1 cellular context compared by ENCODE assay signal in the genomic region with DNA sequence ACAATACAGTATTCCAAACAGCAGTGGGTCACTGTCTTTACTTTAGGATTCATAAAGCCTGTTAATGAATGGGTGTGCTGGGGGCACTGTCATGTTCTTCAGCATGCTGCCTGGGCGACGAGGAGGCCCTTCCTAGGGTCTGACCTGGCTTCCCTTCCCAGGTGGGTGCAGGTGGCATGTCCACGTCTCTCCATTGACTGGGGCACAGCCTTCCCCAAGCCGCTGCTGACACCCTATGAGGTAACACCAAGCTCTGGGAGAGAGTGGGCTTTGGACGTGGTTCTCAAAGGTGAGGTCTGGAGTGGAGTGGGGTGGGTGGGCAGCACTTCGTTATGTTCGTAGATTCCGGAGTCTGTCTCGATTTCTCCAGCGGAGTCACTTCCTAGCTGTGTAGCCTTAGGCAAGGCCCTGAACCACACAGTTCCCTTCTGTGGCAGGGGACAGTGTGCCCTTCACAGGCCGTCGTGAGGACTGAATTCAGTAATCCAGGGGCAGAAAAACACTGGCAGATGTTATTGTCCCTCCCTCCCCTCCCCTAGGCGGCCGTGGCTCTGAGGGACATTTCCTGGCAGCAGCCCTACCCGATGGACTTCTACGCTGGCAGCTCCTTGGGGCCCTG.
TF ChIP-seq lines count a peak whose summit lies in the region.

No MANE protein-coding gene starts in this region.

TF ChIP-seq in GM23338, 12 proteins besides CTCF, POLR2A, EP300 and RAD21 (continued from another document):
- TF ChIP-seq, protein P1, sequence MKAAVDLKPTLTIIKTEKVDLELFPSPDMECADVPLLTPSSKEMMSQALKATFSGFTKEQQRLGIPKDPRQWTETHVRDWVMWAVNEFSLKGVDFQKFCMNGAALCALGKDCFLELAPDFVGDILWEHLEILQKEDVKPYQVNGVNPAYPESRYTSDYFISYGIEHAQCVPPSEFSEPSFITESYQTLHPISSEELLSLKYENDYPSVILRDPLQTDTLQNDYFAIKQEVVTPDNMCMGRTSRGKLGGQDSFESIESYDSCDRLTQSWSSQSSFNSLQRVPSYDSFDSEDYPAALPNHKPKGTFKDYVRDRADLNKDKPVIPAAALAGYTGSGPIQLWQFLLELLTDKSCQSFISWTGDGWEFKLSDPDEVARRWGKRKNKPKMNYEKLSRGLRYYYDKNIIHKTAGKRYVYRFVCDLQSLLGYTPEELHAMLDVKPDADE (IDR thresholded peaks at IDR 0.05), result no peak
- no peak for TF ChIP-seq EZH2phosphoT487 (IDR thresholded peaks at IDR 0.05; ENCODE audit: unreplicated experiment)
- no peak for TF ChIP-seq POLR2AphosphoS5 (IDR thresholded peaks at IDR 0.05; ENCODE audit: low read depth)
- no peak for TF ChIP-seq EZH2 (IDR thresholded peaks at IDR 0.05; ENCODE audit: low read depth, unreplicated experiment)
- TF ChIP-seq, protein P2, sequence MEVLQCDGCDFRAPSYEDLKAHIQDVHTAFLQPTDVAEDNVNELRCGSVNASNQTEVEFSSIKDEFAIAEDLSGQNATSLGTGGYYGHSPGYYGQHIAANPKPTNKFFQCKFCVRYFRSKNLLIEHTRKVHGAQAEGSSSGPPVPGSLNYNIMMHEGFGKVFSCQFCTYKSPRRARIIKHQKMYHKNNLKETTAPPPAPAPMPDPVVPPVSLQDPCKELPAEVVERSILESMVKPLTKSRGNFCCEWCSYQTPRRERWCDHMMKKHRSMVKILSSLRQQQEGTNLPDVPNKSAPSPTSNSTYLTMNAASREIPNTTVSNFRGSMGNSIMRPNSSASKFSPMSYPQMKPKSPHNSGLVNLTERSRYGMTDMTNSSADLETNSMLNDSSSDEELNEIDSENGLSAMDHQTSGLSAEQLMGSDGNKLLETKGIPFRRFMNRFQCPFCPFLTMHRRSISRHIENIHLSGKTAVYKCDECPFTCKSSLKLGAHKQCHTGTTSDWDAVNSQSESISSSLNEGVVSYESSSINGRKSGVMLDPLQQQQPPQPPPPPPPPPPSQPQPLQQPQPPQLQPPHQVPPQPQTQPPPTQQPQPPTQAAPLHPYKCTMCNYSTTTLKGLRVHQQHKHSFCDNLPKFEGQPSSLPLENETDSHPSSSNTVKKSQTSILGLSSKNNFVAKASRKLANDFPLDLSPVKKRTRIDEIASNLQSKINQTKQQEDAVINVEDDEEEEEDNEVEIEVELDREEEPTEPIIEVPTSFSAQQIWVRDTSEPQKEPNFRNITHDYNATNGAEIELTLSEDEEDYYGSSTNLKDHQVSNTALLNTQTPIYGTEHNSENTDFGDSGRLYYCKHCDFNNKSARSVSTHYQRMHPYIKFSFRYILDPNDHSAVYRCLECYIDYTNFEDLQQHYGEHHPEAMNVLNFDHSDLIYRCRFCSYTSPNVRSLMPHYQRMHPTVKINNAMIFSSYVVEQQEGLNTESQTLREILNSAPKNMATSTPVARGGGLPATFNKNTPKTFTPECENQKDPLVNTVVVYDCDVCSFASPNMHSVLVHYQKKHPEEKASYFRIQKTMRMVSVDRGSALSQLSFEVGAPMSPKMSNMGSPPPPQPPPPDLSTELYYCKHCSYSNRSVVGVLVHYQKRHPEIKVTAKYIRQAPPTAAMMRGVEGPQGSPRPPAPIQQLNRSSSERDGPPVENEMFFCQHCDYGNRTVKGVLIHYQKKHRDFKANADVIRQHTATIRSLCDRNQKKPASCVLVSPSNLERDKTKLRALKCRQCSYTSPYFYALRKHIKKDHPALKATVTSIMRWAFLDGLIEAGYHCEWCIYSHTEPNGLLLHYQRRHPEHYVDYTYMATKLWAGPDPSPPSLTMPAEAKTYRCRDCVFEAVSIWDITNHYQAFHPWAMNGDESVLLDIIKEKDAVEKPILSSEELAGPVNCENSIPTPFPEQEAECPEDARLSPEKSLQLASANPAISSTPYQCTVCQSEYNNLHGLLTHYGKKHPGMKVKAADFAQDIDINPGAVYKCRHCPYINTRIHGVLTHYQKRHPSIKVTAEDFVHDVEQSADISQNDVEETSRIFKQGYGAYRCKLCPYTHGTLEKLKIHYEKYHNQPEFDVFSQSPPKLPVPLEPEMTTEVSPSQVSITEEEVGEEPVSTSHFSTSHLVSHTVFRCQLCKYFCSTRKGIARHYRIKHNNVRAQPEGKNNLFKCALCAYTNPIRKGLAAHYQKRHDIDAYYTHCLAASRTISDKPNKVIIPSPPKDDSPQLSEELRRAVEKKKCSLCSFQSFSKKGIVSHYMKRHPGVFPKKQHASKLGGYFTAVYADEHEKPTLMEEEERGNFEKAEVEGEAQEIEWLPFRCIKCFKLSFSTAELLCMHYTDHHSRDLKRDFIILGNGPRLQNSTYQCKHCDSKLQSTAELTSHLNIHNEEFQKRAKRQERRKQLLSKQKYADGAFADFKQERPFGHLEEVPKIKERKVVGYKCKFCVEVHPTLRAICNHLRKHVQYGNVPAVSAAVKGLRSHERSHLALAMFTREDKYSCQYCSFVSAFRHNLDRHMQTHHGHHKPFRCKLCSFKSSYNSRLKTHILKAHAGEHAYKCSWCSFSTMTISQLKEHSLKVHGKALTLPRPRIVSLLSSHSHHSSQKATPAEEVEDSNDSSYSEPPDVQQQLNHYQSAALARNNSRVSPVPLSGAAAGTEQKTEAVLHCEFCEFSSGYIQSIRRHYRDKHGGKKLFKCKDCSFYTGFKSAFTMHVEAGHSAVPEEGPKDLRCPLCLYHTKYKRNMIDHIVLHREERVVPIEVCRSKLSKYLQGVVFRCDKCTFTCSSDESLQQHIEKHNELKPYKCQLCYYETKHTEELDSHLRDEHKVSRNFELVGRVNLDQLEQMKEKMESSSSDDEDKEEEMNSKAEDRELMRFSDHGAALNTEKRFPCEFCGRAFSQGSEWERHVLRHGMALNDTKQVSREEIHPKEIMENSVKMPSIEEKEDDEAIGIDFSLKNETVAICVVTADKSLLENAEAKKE (CRISPR knock-in tag; IDR thresholded peaks at IDR 0.05), result no peak
